ENCODE assay signal across 7 cellular contexts in genomic region chr3:40460481-40460880, GRCh38. TPM values are rescaled to one million over a fixed set of nuclear protein-coding genes. Genes with fewer than 3 reads are reported as not detected.
A peak's percentile ranks its signal among the peaks of the same experiment; 100 is the strongest.
DNase-seq lines count a peak whose midpoint lies in the region; ATAC-seq and TF ChIP-seq lines count a peak whose summit lies in the region.
"Not testable (repeated sequence)": the region's sequence is repeated elsewhere in the genome, so short reads cannot be mapped to it uniquely, and the experiment has no call there.

No MANE protein-coding gene starts in this region.

- intact Hi-C loops in MCF 10A (cut with micrococcal nuclease): not testable (repeated sequence)

- peaks cover 75% of the 10 kb centered on the region for H3K36me3 ChIP-seq in skeletal muscle satellite cell (ENCODE audit: insufficient read depth, low read length)

- DNase-seq in HT1080 (ENCODE audit: low read depth) (peak; percentile 22), MCF 10A (ENCODE audit: unreplicated experiment) (peak; percentile 62)
- DNase-seq in NK-92 treated with Interleukin-12 subunit alpha and Interleukin-12 subunit beta, amount 100 ng/mL, for 24 hours (lab: John Stamatoyannopoulos, UW): peak; percentile 10
- not testable (repeated sequence) for DNase-seq in activated CD8-positive, alpha-beta memory T cell treated with anti-CD3 and anti-CD28 coated beads, Interleukin-2, amount 10 ng/mL, durations not matched to agents 7 days and 5 days; activated naive CD4-positive, alpha-beta T cell treated with anti-CD3 and anti-CD28 coated beads, Interleukin-2, amount 10 ng/mL, durations not matched to agents 7 days and 5 days

- not testable (repeated sequence) for H3K4me3 ChIP-seq in skeletal muscle satellite cell (ENCODE audit: low read length)

- not testable (repeated sequence) for H3K4me3 Mint-ChIP-seq in activated CD8-positive, alpha-beta memory T cell treated with anti-CD3 and anti-CD28 coated beads, Interleukin-2, amount 10 ng/mL, durations not matched to agents 7 days and 5 days; activated naive CD4-positive, alpha-beta T cell treated with anti-CD3 and anti-CD28 coated beads, Interleukin-2, amount 10 ng/mL, durations not matched to agents 7 days and 5 days; MCF 10A (ENCODE audit: unreplicated experiment)

- not testable (repeated sequence) for TF ChIP-seq CTCF in VCaP (conservative IDR thresholded peaks at IDR 0.05); MCF 10A (IDR thresholded peaks at IDR 0.05; ENCODE audit: unreplicated experiment)

- peaks cover 61% of the 10 kb centered on the region for H3K36me3 Mint-ChIP-seq in activated CD8-positive, alpha-beta memory T cell treated with anti-CD3 and anti-CD28 coated beads, Interleukin-2, amount 10 ng/mL, durations not matched to agents 7 days and 5 days
- H3K36me3 Mint-ChIP-seq in activated naive CD4-positive, alpha-beta T cell treated with anti-CD3 and anti-CD28 coated beads, Interleukin-2, amount 10 ng/mL, durations not matched to agents 7 days and 5 days: peaks cover 64% of the 10 kb centered on the region
- H3K36me3 Mint-ChIP-seq in MCF 10A (ENCODE audit: insufficient read depth, unreplicated experiment): peaks cover 87% of the 10 kb centered on the region

- not testable (repeated sequence) for H3K9ac ChIP-seq in skeletal muscle satellite cell (ENCODE audit: low read depth, low read length)

- not testable (repeated sequence) for H3K9me3 Mint-ChIP-seq in activated CD8-positive, alpha-beta memory T cell treated with anti-CD3 and anti-CD28 coated beads, Interleukin-2, amount 10 ng/mL, durations not matched to agents 7 days and 5 days (ENCODE audit: low read depth); activated naive CD4-positive, alpha-beta T cell treated with anti-CD3 and anti-CD28 coated beads, Interleukin-2, amount 10 ng/mL, durations not matched to agents 7 days and 5 days; MCF 10A (ENCODE audit: unreplicated experiment)

- H3K4me1 Mint-ChIP-seq in activated CD8-positive, alpha-beta memory T cell treated with anti-CD3 and anti-CD28 coated beads, Interleukin-2, amount 10 ng/mL, durations not matched to agents 7 days and 5 days: peaks cover 72% of the 10 kb centered on the region
- H3K4me1 Mint-ChIP-seq in activated naive CD4-positive, alpha-beta T cell treated with anti-CD3 and anti-CD28 coated beads, Interleukin-2, amount 10 ng/mL, durations not matched to agents 7 days and 5 days: peaks cover 77% of the 10 kb centered on the region
- H3K4me1 Mint-ChIP-seq in MCF 10A (ENCODE audit: insufficient read depth, unreplicated experiment): not testable (repeated sequence)

- H3K27me3 Mint-ChIP-seq in activated CD8-positive, alpha-beta memory T cell treated with anti-CD3 and anti-CD28 coated beads, Interleukin-2, amount 10 ng/mL, durations not matched to agents 7 days and 5 days; activated naive CD4-positive, alpha-beta T cell treated with anti-CD3 and anti-CD28 coated beads, Interleukin-2, amount 10 ng/mL, durations not matched to agents 7 days and 5 days; MCF 10A (ENCODE audit: insufficient read depth, unreplicated experiment): not testable (repeated sequence)

- POLR2A ChIA-PET in MCF 10A (lab: Yijun Ruan, JAX): interaction anchor here (0.6 to 1.9 kb wide), 2 partner anchors 9 to 340 kb away, joined by 4 to 5 read pairs; no protein-coding TSS in a partner anchor

- H3K4me2 ChIP-seq in skeletal muscle satellite cell (ENCODE audit: low read length): peak overlapping the region; percentile 3

- not testable (repeated sequence) for ATAC-seq in activated CD8-positive, alpha-beta memory T cell treated with anti-CD3 and anti-CD28 coated beads, Interleukin-2, amount 10 ng/mL, durations not matched to agents 7 days and 5 days

- not testable (repeated sequence) for BruUV-seq in MCF 10A (replicated peaks; lab: Mats Ljungman, UMichigan)

- CTCF ChIA-PET in activated CD8-positive, alpha-beta memory T cell treated with anti-CD3 and anti-CD28 coated beads, Interleukin-2, amount 10 ng/mL, durations not matched to agents 7 days and 5 days (lab: Charles Lee): interaction anchor here (0.6 kb wide), 1 partner anchor 11 kb away, joined by 3 read pairs; no protein-coding TSS in a partner anchor
- CTCF ChIA-PET in activated naive CD4-positive, alpha-beta T cell treated with anti-CD3 and anti-CD28 coated beads, Interleukin-2, amount 10 ng/mL, durations not matched to agents 7 days and 5 days (lab: Charles Lee): not testable (repeated sequence)
- CTCF ChIA-PET in MCF 10A (lab: Yijun Ruan, JAX): interaction anchor here (1.6 kb wide), 1 partner anchor 11 kb away, joined by 8 read pairs; no protein-coding TSS in a partner anchor

- not testable (repeated sequence) for H3K4me1 ChIP-seq in skeletal muscle satellite cell (ENCODE audit: control insufficient read depth, insufficient read depth, low read length)

- peak overlapping the region; percentile 91 for H3K27ac ChIP-seq in VCaP

- H3K27ac Mint-ChIP-seq in activated CD8-positive, alpha-beta memory T cell treated with anti-CD3 and anti-CD28 coated beads, Interleukin-2, amount 10 ng/mL, durations not matched to agents 7 days and 5 days: peak overlapping the region; percentile 24
- peak overlapping the region; percentile 53 for H3K27ac Mint-ChIP-seq in activated naive CD4-positive, alpha-beta T cell treated with anti-CD3 and anti-CD28 coated beads, Interleukin-2, amount 10 ng/mL, durations not matched to agents 7 days and 5 days
- not testable (repeated sequence) for H3K27ac Mint-ChIP-seq in MCF 10A (ENCODE audit: low read depth, unreplicated experiment)

- H3K27me3 ChIP-seq in skeletal muscle satellite cell (ENCODE audit: control insufficient read depth, insufficient read depth, low read length): not testable (repeated sequence)

- not testable (repeated sequence) for H3K9me3 ChIP-seq in skeletal muscle satellite cell (replicated peaks; ENCODE audit: low read length)

RNA-seq across cellular contexts. Expression of gene RPL14, which starts 3.3 kb away (rescaled TPM):
- 916 and 971 TPM in 2 replicates for total RNA-seq in HT1080 (2014; rRNA removed; shearing (Covaris generic))
- 933 and 966 TPM in 2 replicates for polyA plus RNA-seq in HT1080 (2015; cell fraction: cytosol; rRNA removed)
- polyA plus RNA-seq in HT1080 (2015; cell fraction: nucleus; rRNA removed): 298 and 308 TPM in 2 replicates
- total RNA-seq in activated CD8-positive, alpha-beta memory T cell treated with anti-CD3 and anti-CD28 coated beads, Interleukin-2, amount 10 ng/mL, durations not matched to agents 7 days and 5 days: 1,000 to 10,000 TPM; 1,755 to 2,066 TPM
- total RNA-seq in MCF 10A (2022): 3,024 and 3,432 TPM in 2 replicates
- total RNA-seq in skeletal muscle satellite cell (2012; rRNA removed): 295 and 431 TPM in 2 replicates

RNA-seq across cellular contexts. Expression of gene ZNF619, which starts 16.4 kb away (rescaled TPM):
- 6.3 and 9.0 TPM in 2 replicates for total RNA-seq in HT1080 (2014; rRNA removed; shearing (Covaris generic))
- 3.5 and 6.3 TPM in 2 replicates for polyA plus RNA-seq in HT1080 (2015; cell fraction: cytosol; rRNA removed)
- polyA plus RNA-seq in HT1080 (2015; cell fraction: nucleus; rRNA removed): 10.6 and 12.3 TPM in 2 replicates
- total RNA-seq in activated CD8-positive, alpha-beta memory T cell treated with anti-CD3 and anti-CD28 coated beads, Interleukin-2, amount 10 ng/mL, durations not matched to agents 7 days and 5 days: 10 to 100 TPM; 10.1 to 11.0 TPM
- total RNA-seq in MCF 10A (2022): 8.3 and 8.7 TPM in 2 replicates
- total RNA-seq in skeletal muscle satellite cell (2012; rRNA removed): 2.8 TPM in 2 replicates

RNA-seq across cellular contexts. Expression of gene ZNF620, which starts 45.4 kb away (rescaled TPM):
- 2.6 and 4.4 TPM in 2 replicates for total RNA-seq in HT1080 (2014; rRNA removed; shearing (Covaris generic))
- 1.3 and 2.3 TPM in 2 replicates for polyA plus RNA-seq in HT1080 (2015; cell fraction: cytosol; rRNA removed)
- polyA plus RNA-seq in HT1080 (2015; cell fraction: nucleus; rRNA removed): 1.4 and 1.5 TPM in 2 replicates
- total RNA-seq in activated CD8-positive, alpha-beta memory T cell treated with anti-CD3 and anti-CD28 coated beads, Interleukin-2, amount 10 ng/mL, durations not matched to agents 7 days and 5 days: 1 to 10 TPM; 5.7 to 8.3 TPM
- total RNA-seq in MCF 10A (2022): 2.8 and 2.9 TPM in 2 replicates
- 0.44 and 0.76 TPM in 2 replicates for total RNA-seq in skeletal muscle satellite cell (2012; rRNA removed)
